7 cellular contexts compared by ENCODE assay signal in genomic region chr12:106886921-106887320, GRCh38.
"Had no signal": no experiment of that assay in that cellular context is flagged by ENCODE, and none has a peak within 500 bp of the region (broad histone marks: within the 10 kb centered on the region; RNA-seq: fewer than 3 reads in every experiment).

No MANE protein-coding gene starts in this region.

- DNase-seq: GDM1, GF-D8 had no signal

- H3K4me3 ChIP-seq: GM12878 had no signal

- ATAC-seq: GM12878 had no signal

- FAIRE-seq: G401.6, GM12878, GM12891, GM18507, GM19239 had no signal
